In genomic region chr6:24755284-24755683, GRCh38 we compare ENCODE assay signal across 1 cellular context.
TF ChIP-seq lines count a peak whose summit lies in the region.

No MANE protein-coding gene starts in this region.

TF ChIP-seq in K562, 482 proteins besides CTCF, POLR2A, EP300 and RAD21 (continued from another document):
- TF ChIP-seq ADNP (tag; IDR thresholded peaks at IDR 0.05) = 0 out of 2 replicates have a peak, but pooled peaks have one; percentile 24
- 0 out of 2 replicates have a peak, but pooled peaks have one; percentile 31 for TF ChIP-seq ARID3A (IDR thresholded peaks at IDR 0.05; ENCODE audit: borderline replicate concordance, low read depth, low read length)
- peak; percentile 58; the same call in 1 of the 2 replicates for TF ChIP-seq DPF2 (IDR thresholded peaks at IDR 0.05)
TF ChIP-seq in K562: peak in this region for 28.
